Comparison of ENCODE assay signal across 15 cellular contexts in the genomic region with DNA sequence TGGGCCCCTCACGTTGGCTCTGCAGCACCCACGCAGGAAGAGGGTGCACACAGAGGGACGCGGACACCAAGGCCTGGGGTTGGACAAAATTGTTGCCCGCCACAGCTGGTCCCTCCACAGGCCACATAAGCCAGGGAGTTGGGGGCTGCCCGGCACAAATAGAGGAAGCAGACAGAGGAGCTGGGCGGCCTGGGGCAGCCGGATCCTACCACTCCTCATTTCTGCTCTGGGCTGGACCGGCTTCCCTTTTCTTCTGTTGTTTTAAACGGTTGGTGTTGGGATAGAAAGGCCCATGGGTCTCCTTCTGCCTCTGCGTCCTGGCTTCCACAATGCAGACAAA. TPM values are rescaled to one million over a fixed set of nuclear protein-coding genes. Genes with fewer than 3 reads are reported as not detected.
DNase-seq lines count a peak whose midpoint lies in the region; ATAC-seq and TF ChIP-seq lines count a peak whose summit lies in the region.
"Had no signal": no experiment of that assay in that cellular context is flagged by ENCODE, and none has a peak within 500 bp of the region (broad histone marks: within the 10 kb centered on the region; RNA-seq: fewer than 3 reads in every experiment).

No MANE protein-coding gene starts in this region.

- TF ChIP-seq POLR2A in esophagus muscularis mucosa (IDR thresholded peaks at IDR 0.05; ENCODE audit: low read depth) (no peak), prostate gland (IDR thresholded peaks at IDR 0.05) (no peak)

- ATAC-seq in GM18861 (IDR thresholded peaks at IDR 0.05; ENCODE audit: unreplicated experiment) (no peak), left lobe of liver (no peak), GM18868 (IDR thresholded peaks at IDR 0.05; ENCODE audit: unreplicated experiment) (no peak)
- ATAC-seq: activated CD8-positive, alpha-beta T cell treated with anti-CD3 and anti-CD28 coated beads, Interleukin-2, amount 10 ng/mL, durations not matched to agents 7 days and 5 days had no signal

- no peak overlapping the region for H2AFZ ChIP-seq in ACC112 (ENCODE audit: low read length, unreplicated experiment)

- peak overlapping the region; percentile 67; the same call in 1 of the 2 replicates for H3K4me3 ChIP-seq in ACC112 (ENCODE audit: low read depth, low read length)
- H3K4me3 ChIP-seq in esophagus muscularis mucosa: peak overlapping the region in 3 of 4 donors; percentile 5 to 21 (median 7)
- no peak overlapping the region for H3K4me3 ChIP-seq in prostate gland

- peak overlapping the region; percentile 83; the same call in 1 of the 2 replicates for H3K27ac ChIP-seq in ACC112 (ENCODE audit: low read depth, low read length)
- H3K27ac ChIP-seq in esophagus muscularis mucosa (replicated peaks in 1 of 4): peak overlapping the region; percentile 73 to 87 (median 82)
- peak overlapping the region; percentile 43 to 57 for H3K27ac ChIP-seq in prostate gland

- H3K79me2 ChIP-seq in ACC112 (ENCODE audit: control insufficient read depth, insufficient read depth, low read length, unreplicated experiment): no peaks in the 10 kb centered on the region

- 67% methylated on average over 9 of the region's 11 CpGs for WGBS in esophagus muscularis mucosa
- WGBS in prostate gland: 78% methylated on average over 11 of the region's 11 CpGs

- TF ChIP-seq CTCF in esophagus muscularis mucosa (IDR thresholded peaks at IDR 0.05) (no peak), prostate gland (IDR thresholded peaks at IDR 0.05) (no peak)

- TF ChIP-seq EP300 in esophagus muscularis mucosa (IDR thresholded peaks at IDR 0.05): no peak

- H3K36me3 ChIP-seq in ACC112 (ENCODE audit: insufficient read depth, low read length) (no peaks in the 10 kb centered on the region), esophagus muscularis mucosa (no peaks in the 10 kb centered on the region), prostate gland (no peaks in the 10 kb centered on the region)
- H3K36me3 ChIP-seq: BE2C had no signal

- H3K27me3 ChIP-seq in ACC112 (ENCODE audit: insufficient read depth, low read length): no peaks in the 10 kb centered on the region
- H3K27me3 ChIP-seq in esophagus muscularis mucosa: no peaks in the 10 kb centered on the region
- no peaks in the 10 kb centered on the region for H3K27me3 ChIP-seq in prostate gland (replicated peaks; ENCODE audit: insufficient read depth)
- H3K27me3 ChIP-seq: BE2C had no signal

- intact Hi-C loops in esophagus muscularis mucosa (cut with DNase I) (loop anchor here (10.0 kb wide), 3 partner anchors 150 to 320 kb away; partner anchors contain the start of gene MYEOV), prostate gland (cut with DNase I) (loop anchor here (10.0 kb wide), 1 partner anchor 190 kb away; no protein-coding TSS in a partner anchor)

- no peaks in the 10 kb centered on the region for H3K9me3 ChIP-seq in esophagus muscularis mucosa
- H3K9me3 ChIP-seq in prostate gland: no peaks in the 10 kb centered on the region
- H3K9me3 ChIP-seq: BE2C had no signal

- DNase-seq in NOMO-1 treated with DMSO at 0.1 percent for 48 hours (lab: John Stamatoyannopoulos, UW; ENCODE audit: unreplicated experiment) (peak; percentile 58), esophagus muscularis mucosa (ENCODE audit: extremely low spot score) (no peak), prostate gland (ENCODE audit: low spot score) (no peak), SK-N-DZ (ENCODE audit: low spot score) (no peak), left lobe of liver (ENCODE audit: low spot score) (no peak)
- DNase-seq: activated CD8-positive, alpha-beta T cell treated with anti-CD3 and anti-CD28 coated beads, Interleukin-2, amount 10 ng/mL, durations not matched to agents 7 days and 5 days; activated naive CD4-positive, alpha-beta T cell treated with anti-CD3 and anti-CD28 coated beads, Interleukin-2, amount 50 U/mL, for 16 hours; BE2C; NCI-H1105 treated with DMSO at 0.1 percent for 48 hours; NCI-H526 treated with DMSO at 0.1 percent for 48 hours had no signal

- H3K4me1 ChIP-seq in ACC112 (ENCODE audit: control insufficient read depth, insufficient read depth, low read length, unreplicated experiment) (peaks cover 42% of the 10 kb centered on the region), esophagus muscularis mucosa (peaks cover 51 to 57% (median 53%) of the 10 kb centered on the region in 4 donors), prostate gland (replicated peaks) (peaks cover 19% of the 10 kb centered on the region)

RNA-seq across cellular contexts. Expression of gene LINC01488, which starts 36.4 kb away (rescaled TPM):
- not detected for total RNA-seq in esophagus muscularis mucosa
- not detected for total RNA-seq in prostate gland
- polyA plus RNA-seq in SK-N-DZ (2014; cell fraction: cytosol; rRNA removed): not detected in 2 replicates
- 0.27 TPM in 1 of 2 replicates, not detected in the other for polyA plus RNA-seq in SK-N-DZ (2014; cell fraction: nucleus; rRNA removed)
- total RNA-seq in left lobe of liver: 27.5 TPM
- total RNA-seq: activated CD8-positive, alpha-beta T cell treated with anti-CD3 and anti-CD28 coated beads, Interleukin-2, amount 10 ng/mL, durations not matched to agents 7 days and 5 days; osteocyte; temporal lobe had no signal

Comparison
In these comparisons a context has a peak if more than half of its experiments do, and no peak if none do; other contexts are left out.
1. H3K4me3 ChIP-seq: peak in ACC112 (single experiment) and esophagus muscularis mucosa (3 of 4); none in prostate gland (0 of 2).
2. RNA of gene LINC01488, which starts 36.4 kb away (total RNA-seq): 27.5 TPM in left lobe of liver (single experiment); not detected in esophagus muscularis mucosa and not detected in prostate gland; every median in the first group is over 10 times any median in the second.
3. Peak in every context shown above with its lines, with median percentiles within 50 percentile points of each other: H3K27ac ChIP-seq.